12 cellular contexts compared by ENCODE assay signal in the genomic region with DNA sequence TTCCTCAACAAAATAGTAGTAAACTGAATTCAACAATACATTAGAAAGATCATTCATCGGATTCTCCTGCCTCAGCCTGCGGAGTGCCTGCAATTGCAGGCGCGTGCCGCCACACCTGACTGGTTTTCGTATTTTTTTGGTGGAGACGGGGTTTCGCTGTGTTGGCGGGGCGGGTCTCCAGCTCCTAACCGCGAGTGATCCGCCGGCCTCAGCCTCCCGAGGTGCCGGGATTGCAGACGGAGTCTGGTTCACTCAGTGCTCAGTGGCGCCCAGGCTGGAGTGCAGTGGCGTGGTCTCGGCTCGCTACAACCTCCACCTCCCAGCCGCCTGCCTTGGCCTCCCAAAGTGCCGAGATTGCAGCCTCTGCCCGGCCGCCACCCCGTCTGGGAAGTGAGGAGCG. TPM values are rescaled to one million over a fixed set of nuclear protein-coding genes. Genes with fewer than 3 reads are reported as not detected.
"Had no signal": no experiment of that assay in that cellular context is flagged by ENCODE, and none has a peak within 500 bp of the region (broad histone marks: within the 10 kb centered on the region; RNA-seq: fewer than 3 reads in every experiment).

No MANE protein-coding gene starts in this region.

RNA-seq across cellular contexts. Expression of a gene that starts 32.2 kb away (rescaled TPM):
- total RNA-seq: hepatocyte, kidney epithelial cell, left cardiac atrium, left colon, left lobe of liver, left lung, left ventricle myocardium inferior, left ventricle myocardium superior, liver, lung microvascular endothelial cell, mammary epithelial cell, mucosa of descending colon had no signal
